ENCODE assay signal across 8 cellular contexts in the genomic region with DNA sequence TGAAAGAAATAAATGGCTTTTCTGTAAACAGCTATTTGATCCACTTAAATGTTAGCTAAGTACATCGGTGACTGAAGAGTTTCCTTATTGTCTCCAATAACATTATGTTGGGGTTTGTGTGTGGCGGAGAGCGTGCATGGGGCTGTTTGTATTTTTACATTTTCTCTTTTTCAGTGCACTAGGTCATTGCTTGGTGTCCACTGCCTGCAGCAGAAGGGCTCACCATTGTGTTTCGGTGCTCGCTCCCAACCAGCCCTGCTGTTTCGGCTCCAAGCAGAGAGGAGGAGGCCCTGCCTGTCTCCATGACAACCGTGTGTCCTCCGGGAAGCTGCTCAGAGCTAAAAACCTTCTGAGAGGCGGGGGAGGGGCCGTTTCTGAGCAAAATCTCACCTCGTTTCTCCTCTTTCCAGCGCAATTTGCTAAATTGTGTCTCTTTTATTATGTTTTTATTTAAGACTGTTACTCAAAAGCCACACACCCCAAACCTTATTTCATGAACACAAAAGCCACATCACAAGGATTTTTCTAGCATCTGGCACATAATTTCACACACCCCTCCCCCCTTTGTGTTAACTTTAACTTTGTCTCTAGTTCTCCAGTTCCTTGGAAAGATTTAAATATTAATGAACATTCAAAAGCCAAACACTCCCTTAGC.
A peak's percentile ranks its signal among the peaks of the same experiment; 100 is the strongest.
DNase-seq lines count a peak whose midpoint lies in the region; ATAC-seq lines count a peak whose summit lies in the region.

No MANE protein-coding gene starts in this region.

- ATAC-seq in GM19397 (IDR thresholded peaks at IDR 0.05; ENCODE audit: unreplicated experiment) (no peak), HG03457 (IDR thresholded peaks at IDR 0.05; ENCODE audit: unreplicated experiment) (no peak)

- H3K9me3 ChIP-seq in iPS-18c (ENCODE audit: control insufficient read depth, insufficient read depth, low read length), result no peaks in the 10 kb centered on the region
- no peaks in the 10 kb centered on the region for H3K9me3 ChIP-seq in effector memory CD4-positive, alpha-beta T cell (ENCODE audit: control insufficient read depth, low read length)

- H3K4me1 ChIP-seq in effector memory CD4-positive, alpha-beta T cell (ENCODE audit: control insufficient read depth, insufficient read depth, low read length, poor library complexity, severe bottlenecking), result no peaks in the 10 kb centered on the region

- H3K36me3 ChIP-seq in effector memory CD4-positive, alpha-beta T cell (ENCODE audit: control insufficient read depth, insufficient read depth, low read length), result no peaks in the 10 kb centered on the region

- no peaks in the 10 kb centered on the region for H3K27me3 ChIP-seq in effector memory CD4-positive, alpha-beta T cell (replicated peaks; ENCODE audit: control insufficient read depth, insufficient read depth, low read length, poor library complexity, severe bottlenecking)

- no peak overlapping the region for H3K27ac ChIP-seq in effector memory CD4-positive, alpha-beta T cell (ENCODE audit: insufficient read depth, low read length, poor library complexity, severe bottlenecking)

- H3K4me3 ChIP-seq in iPS-18c (ENCODE audit: insufficient read depth, low read depth, low read length), result peak overlapping the region; percentile 30; the same call in 1 of the 2 replicates
- H3K4me3 ChIP-seq in effector memory CD4-positive, alpha-beta T cell (ENCODE audit: insufficient read depth, low read depth, low read length, poor library complexity, severe bottlenecking), result no peak overlapping the region

- DNase-seq in COLO668 (lab: John Stamatoyannopoulos, UW; ENCODE audit: unreplicated experiment) (peak; percentile 83), NCI-H146 treated with DMSO at 0.1 percent for 48 hours (lab: John Stamatoyannopoulos, UW; ENCODE audit: unreplicated experiment) (peak; percentile 80), anterior cingulate cortex (lab: John Stamatoyannopoulos, UW) (peak in 57 of 58 donors; percentile 12 to 90 (median 74))
- no peak for DNase-seq in stimulated activated CD4-positive, alpha-beta T cell treated with anti-CD3 and anti-CD28 coated beads, Interleukin-4, amount 100 ng/mL, for 24 hours
- no peak for DNase-seq in effector memory CD4-positive, alpha-beta T cell

Comparison
In these comparisons a context has a peak if more than half of its experiments do, and no peak if none do; other contexts are left out.
1. DNase-seq: peak in COLO668 (single experiment), NCI-H146 treated with DMSO at 0.1 percent for 48 hours (single experiment) and anterior cingulate cortex (57 of 58); none in stimulated activated CD4-positive, alpha-beta T cell treated with anti-CD3 and anti-CD28 coated beads, Interleukin-4, amount 100 ng/mL, for 24 hours (single experiment) and effector memory CD4-positive, alpha-beta T cell (0 of 3).